In the genomic region with DNA sequence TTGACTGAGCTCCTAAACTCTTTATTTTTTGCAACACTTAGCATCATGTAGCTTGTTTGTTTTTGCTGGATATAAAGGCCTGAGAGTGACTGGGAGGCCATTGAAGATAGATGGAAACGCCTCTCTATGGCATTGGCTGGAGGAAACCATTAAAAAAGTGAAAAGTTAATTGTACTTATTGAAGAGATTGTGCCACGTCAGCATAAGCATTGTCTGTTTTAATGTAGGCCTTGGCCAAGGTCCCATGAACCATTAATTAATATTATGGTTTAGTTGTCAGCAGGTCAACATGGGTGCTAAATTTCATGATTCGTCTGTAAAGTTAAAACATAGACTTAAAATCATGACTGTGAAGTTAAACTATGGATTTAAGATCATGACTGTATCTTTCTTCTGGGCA, we compare ENCODE assay signal across 8 cellular contexts.
"Had no signal": no experiment of that assay in that cellular context is flagged by ENCODE, and none has a peak within 500 bp of the region (broad histone marks: within the 10 kb centered on the region; RNA-seq: fewer than 3 reads in every experiment).

No MANE protein-coding gene starts in this region.

- H3K27ac ChIP-seq: GM23248, HL-60 had no signal

- DNase-seq: GM23248, GOT3, H9, HCEC 1CT, HFFc6, KG1 had no signal

- H3K4me3 ChIP-seq: GM23248 had no signal

- FAIRE-seq: H54 had no signal

- H3K9ac ChIP-seq: GM23248 had no signal

- H2AFZ ChIP-seq: GM23248 had no signal
